22 cellular contexts compared by ENCODE assay signal in genomic region chr5:42791151-42791550, GRCh38. TPM values are rescaled to one million over a fixed set of nuclear protein-coding genes. Genes with fewer than 3 reads are reported as not detected.
"Had no signal": no experiment of that assay in that cellular context is flagged by ENCODE, and none has a peak within 500 bp of the region (broad histone marks: within the 10 kb centered on the region; RNA-seq: fewer than 3 reads in every experiment).

No MANE protein-coding gene starts in this region.

- H3K27me3 Mint-ChIP-seq: activated naive CD8-positive, alpha-beta T cell treated with anti-CD3 and anti-CD28 coated beads for 36 hours; dendritic cell treated with granulocyte-macrophage colony-stimulating factor and Interleukin-4, amounts not matched to agents 40 ng/mL and 50 ng/mL, for 4 days; naive B cell had no signal

- H2AFZ ChIP-seq: neural progenitor cell had no signal

- H3K9me3 ChIP-seq: prostate gland had no signal

- H3K36me3 ChIP-seq: esophagus muscularis mucosa, left lung, neural progenitor cell, prostate gland, right atrium auricular region, stomach, vagina, WERI-Rb-1 had no signal

- H3K4me2 ChIP-seq: neural progenitor cell had no signal

- H3K27ac ChIP-seq: esophagus muscularis mucosa, left lung, neural progenitor cell, prostate gland, right atrium auricular region, skin epidermis, stomach, vagina, WERI-Rb-1 had no signal

- H3K4me1 Mint-ChIP-seq: activated naive CD8-positive, alpha-beta T cell treated with anti-CD3 and anti-CD28 coated beads for 36 hours; neural progenitor cell had no signal

- DNase-seq: activated CD4-positive, alpha-beta T cell treated with anti-CD3 and anti-CD28 coated beads, Interleukin-2, amount 50 U/mL, for 4 hours; activated naive CD4-positive, alpha-beta T cell; activated naive CD8-positive, alpha-beta T cell treated with anti-CD3 and anti-CD28 coated beads for 36 hours; activated T-cell treated with anti-CD3 and anti-CD28 coated beads for 4 hours; amniotic stem cell; effector CD8-positive, alpha-beta T cell; kidney; left lung; mammary epithelial cell; naive B cell; stimulated activated CD4-positive, alpha-beta T cell treated with anti-CD3 and anti-CD28 coated beads, Interleukin-2, amount 100 ng/mL, for 48 hours; stomach; trophoblast cell; WERI-Rb-1 had no signal

- H3K4me1 ChIP-seq: esophagus muscularis mucosa, left lung, neural progenitor cell, prostate gland, right atrium auricular region, stomach, vagina had no signal

- H3K27ac Mint-ChIP-seq: activated naive CD8-positive, alpha-beta T cell treated with anti-CD3 and anti-CD28 coated beads for 36 hours; dendritic cell treated with granulocyte-macrophage colony-stimulating factor and Interleukin-4, amounts not matched to agents 40 ng/mL and 50 ng/mL, for 4 days; naive B cell; neural progenitor cell had no signal

- H3K4me3 Mint-ChIP-seq: activated naive CD8-positive, alpha-beta T cell treated with anti-CD3 and anti-CD28 coated beads for 36 hours; dendritic cell treated with granulocyte-macrophage colony-stimulating factor and Interleukin-4, amounts not matched to agents 40 ng/mL and 50 ng/mL, for 4 days; naive B cell; neural progenitor cell had no signal

- H3K9ac ChIP-seq: neural progenitor cell had no signal

- H3K36me3 Mint-ChIP-seq: neural progenitor cell had no signal

- H3K27me3 ChIP-seq: esophagus muscularis mucosa, left lung, neural progenitor cell, right atrium auricular region, stomach, vagina had no signal

- H3K4me3 ChIP-seq: esophagus muscularis mucosa, left lung, neural progenitor cell, prostate gland, right atrium auricular region, skin epidermis, stomach, vagina had no signal

- ATAC-seq: left lung had no signal

RNA-seq across cellular contexts. Expression of gene SELENOP, which starts 20.5 kb away (rescaled TPM):
- total RNA-seq: activated naive CD8-positive, alpha-beta T cell treated with anti-CD3 and anti-CD28 coated beads for 36 hours had no signal

RNA-seq across cellular contexts. Expression of gene CCDC152, which starts 34.5 kb away (rescaled TPM):
- total RNA-seq: chondrocyte, vagina had no signal
